In genomic region chr4:113666386-113667114, GRCh38 we compare ENCODE assay signal across 2 cellular contexts.
TF ChIP-seq lines count a peak whose summit lies in the region.

No MANE protein-coding gene starts in this region.

TF ChIP-seq in HEK293, 187 proteins besides CTCF, POLR2A, EP300 and RAD21:
- TF ChIP-seq ZSCAN4 (tag by site-specific recombination; IDR thresholded peaks at IDR 0.05) (peak; percentile 90), ZNF138 (tag by site-specific recombination; IDR thresholded peaks at IDR 0.05; ENCODE audit: borderline replicate concordance) (no peak), ZNF132 (tag by site-specific recombination; IDR thresholded peaks at IDR 0.05; ENCODE audit: borderline replicate concordance) (no peak)

TF ChIP-seq in GM12878, 131 proteins besides CTCF, POLR2A, EP300 and RAD21 (continued from another document):
- TF ChIP-seq PAX8 (IDR thresholded peaks at IDR 0.05) (no peak), PBX3 (IDR thresholded peaks at IDR 0.05; ENCODE audit: insufficient replicate concordance, low read depth, low read length) (peak; percentile 43), TCF3 (IDR thresholded peaks at IDR 0.05; ENCODE audit: borderline replicate concordance, insufficient read depth, low read depth, low read length) (no peak), HSF1 (IDR thresholded peaks at IDR 0.05; ENCODE audit: low read depth, low read length) (no peak), SMC3 (IDR thresholded peaks at IDR 0.05; ENCODE audit: borderline replicate concordance, low read length) (no peak), BCL3 (IDR thresholded peaks at IDR 0.05; ENCODE audit: borderline replicate concordance, insufficient read depth, low read depth, low read length, poor library complexity, severe bottlenecking) (peak; percentile 59)
TF ChIP-seq in GM12878: peak in this region for 2.
